2 cellular contexts compared by ENCODE assay signal in the genomic region with DNA sequence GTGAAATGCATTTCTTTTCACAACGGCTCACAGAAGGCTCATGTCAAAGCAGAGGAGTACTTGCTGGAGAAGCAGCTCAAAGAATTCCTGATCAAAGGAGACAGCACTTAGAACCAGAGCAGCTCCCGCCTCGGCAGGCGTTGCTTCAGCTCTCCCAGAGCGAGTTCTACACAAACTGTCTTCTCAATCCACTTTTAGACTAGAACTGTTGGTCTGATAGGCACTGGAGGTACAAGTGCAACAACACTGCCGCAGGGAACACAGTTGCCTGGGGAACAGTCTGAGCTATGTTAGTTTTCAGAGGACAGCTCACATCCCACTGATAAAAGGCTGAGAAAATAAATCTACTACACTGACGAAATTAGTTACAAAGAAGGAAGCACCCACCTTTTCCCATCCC.
TF ChIP-seq lines count a peak whose summit lies in the region.

No MANE protein-coding gene starts in this region.

TF ChIP-seq in IMR-90, 13 proteins besides CTCF, POLR2A, EP300 and RAD21:
- TF ChIP-seq MAZ (IDR thresholded peaks at IDR 0.05; ENCODE audit: borderline replicate concordance, low read depth, low read length) (no peak), FOS (IDR thresholded peaks at IDR 0.05; ENCODE audit: low read depth, low read length) (no peak), MAFK (IDR thresholded peaks at IDR 0.05; ENCODE audit: low read depth, low read length) (no peak), MXI1 (IDR thresholded peaks at IDR 0.05; ENCODE audit: borderline replicate concordance, low read depth, low read length) (no peak), RFX5 (IDR thresholded peaks at IDR 0.05; ENCODE audit: low read depth, low read length) (no peak), SMC3 (IDR thresholded peaks at IDR 0.05; ENCODE audit: low read depth, low read length) (no peak), NFE2L2 (IDR thresholded peaks at IDR 0.05; ENCODE audit: low read depth, low read length) (no peak), CHD1 (IDR thresholded peaks at IDR 0.05; ENCODE audit: low read depth, low read length) (no peak), BHLHE40 (IDR thresholded peaks at IDR 0.05; ENCODE audit: low read depth, low read length) (no peak), RCOR1 (IDR thresholded peaks at IDR 0.05; ENCODE audit: insufficient replicate concordance, low read length) (no peak), CEBPB (IDR thresholded peaks at IDR 0.05; ENCODE audit: low read depth, low read length) (no peak)
- TF ChIP-seq, protein P1, sequence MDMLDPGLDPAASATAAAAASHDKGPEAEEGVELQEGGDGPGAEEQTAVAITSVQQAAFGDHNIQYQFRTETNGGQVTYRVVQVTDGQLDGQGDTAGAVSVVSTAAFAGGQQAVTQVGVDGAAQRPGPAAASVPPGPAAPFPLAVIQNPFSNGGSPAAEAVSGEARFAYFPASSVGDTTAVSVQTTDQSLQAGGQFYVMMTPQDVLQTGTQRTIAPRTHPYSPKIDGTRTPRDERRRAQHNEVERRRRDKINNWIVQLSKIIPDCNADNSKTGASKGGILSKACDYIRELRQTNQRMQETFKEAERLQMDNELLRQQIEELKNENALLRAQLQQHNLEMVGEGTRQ (IDR thresholded peaks at IDR 0.05; ENCODE audit: low read depth, low read length) = no peak
- TF ChIP-seq, protein P2, sequence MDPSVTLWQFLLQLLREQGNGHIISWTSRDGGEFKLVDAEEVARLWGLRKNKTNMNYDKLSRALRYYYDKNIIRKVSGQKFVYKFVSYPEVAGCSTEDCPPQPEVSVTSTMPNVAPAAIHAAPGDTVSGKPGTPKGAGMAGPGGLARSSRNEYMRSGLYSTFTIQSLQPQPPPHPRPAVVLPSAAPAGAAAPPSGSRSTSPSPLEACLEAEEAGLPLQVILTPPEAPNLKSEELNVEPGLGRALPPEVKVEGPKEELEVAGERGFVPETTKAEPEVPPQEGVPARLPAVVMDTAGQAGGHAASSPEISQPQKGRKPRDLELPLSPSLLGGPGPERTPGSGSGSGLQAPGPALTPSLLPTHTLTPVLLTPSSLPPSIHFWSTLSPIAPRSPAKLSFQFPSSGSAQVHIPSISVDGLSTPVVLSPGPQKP (IDR thresholded peaks at IDR 0.05; ENCODE audit: borderline replicate concordance, low read depth, low read length) = no peak

TF ChIP-seq in H1, 55 proteins besides CTCF, POLR2A, EP300 and RAD21:
- TF ChIP-seq TBP (IDR thresholded peaks at IDR 0.05; ENCODE audit: low read depth, low read length) = no peak
- no peak for TF ChIP-seq POU5F1 (IDR thresholded peaks at IDR 0.05; ENCODE audit: low read depth, low read length)
- no peak for TF ChIP-seq BRCA1 (IDR thresholded peaks at IDR 0.05; ENCODE audit: low read depth, low read length)
- TF ChIP-seq BCL11A (IDR thresholded peaks at IDR 0.05; ENCODE audit: low read depth in 2 of 2, low read length in 2 of 2) = no peak
- TF ChIP-seq RNF2 (IDR thresholded peaks at IDR 0.05; ENCODE audit: borderline replicate concordance, low read depth, low read length, missing control alignments, poor library complexity, severe bottlenecking) = no peak
- TF ChIP-seq TAF1 (IDR thresholded peaks at IDR 0.05; ENCODE audit: low read depth, low read length) = no peak
- TF ChIP-seq FOSL1 (IDR thresholded peaks at IDR 0.05; ENCODE audit: insufficient read depth, low read depth, low read length) = no peak
- no peak for TF ChIP-seq GTF2F1 (IDR thresholded peaks at IDR 0.05; ENCODE audit: borderline replicate concordance, low read depth, low read length)
- no peak for TF ChIP-seq CEBPB (IDR thresholded peaks at IDR 0.05; ENCODE audit: low read depth, low read length)
- TF ChIP-seq SIN3A (conservative IDR thresholded peaks at IDR 0.05 in 1 of 2, IDR thresholded peaks at IDR 0.05 in 1 of 2; ENCODE audit: low read depth in 1 of 2, low read length in 2 of 2) = no peak
TF ChIP-seq in H1: peak in this region for 0.
